1 cellular context compared by ENCODE assay signal in genomic region chr18:9885170-9886004, GRCh38.
TF ChIP-seq lines count a peak whose summit lies in the region.

Gene TXNDC2 (plus strand): TSS chr18:9885973. CDS start chr18:9886681, 708 bp downstream.

TF ChIP-seq in HepG2, 621 proteins besides CTCF, POLR2A, EP300 and RAD21 (continued from another document):
- no peak for TF ChIP-seq POGK (CRISPR knock-in tag; conservative IDR thresholded peaks at IDR 0.05)
- TF ChIP-seq KIAA2018 (CRISPR knock-in tag; IDR thresholded peaks at IDR 0.05; ENCODE audit: borderline replicate concordance): no peak
- TF ChIP-seq ZNF562 (CRISPR knock-in tag; IDR thresholded peaks at IDR 0.05; ENCODE audit: borderline replicate concordance): no peak
- TF ChIP-seq RXRB (CRISPR knock-in tag; IDR thresholded peaks at IDR 0.05; ENCODE audit: borderline replicate concordance): no peak
- TF ChIP-seq HOXA7 (CRISPR knock-in tag; IDR thresholded peaks at IDR 0.05): no peak
- no peak for TF ChIP-seq NAIF1 (CRISPR knock-in tag; IDR thresholded peaks at IDR 0.05; ENCODE audit: borderline replicate concordance)
- TF ChIP-seq POGZ (CRISPR knock-in tag; IDR thresholded peaks at IDR 0.05): no peak
- TF ChIP-seq BRCA1 (CRISPR knock-in tag; IDR thresholded peaks at IDR 0.05): no peak
- TF ChIP-seq JARID2 (CRISPR knock-in tag; IDR thresholded peaks at IDR 0.05; ENCODE audit: insufficient replicate concordance): no peak
